In genomic region chr3:106678657-106679390, GRCh38 we compare ENCODE assay signal across 21 cellular contexts.
A peak's percentile ranks its signal among the peaks of the same experiment; 100 is the strongest.
DNase-seq lines count a peak whose midpoint lies in the region; ATAC-seq and TF ChIP-seq lines count a peak whose summit lies in the region.
"Had no signal": no experiment of that assay in that cellular context is flagged by ENCODE, and none has a peak within 500 bp of the region (broad histone marks: within the 10 kb centered on the region; RNA-seq: fewer than 3 reads in every experiment).

No MANE protein-coding gene starts in this region.

- ATAC-seq in HG02840 (IDR thresholded peaks at IDR 0.05; ENCODE audit: low FRiP score, unreplicated experiment) (no peak), HG02610 (IDR thresholded peaks at IDR 0.05; ENCODE audit: unreplicated experiment) (no peak)
- ATAC-seq: CD8-positive, alpha-beta T cell had no signal

- H3K4me3 ChIP-seq in LNCaP clone FGC (ENCODE audit: low read depth, low read length) = peak overlapping the region; percentile 10; the same call in 1 of the 2 replicates
- H3K4me3 ChIP-seq: BLaER1 treated with 17β-estradiol and CSF1 and Interleukin-3, amounts not matched to agents 10 nM and 100 nM had no signal

- H3K27ac ChIP-seq in C4-2B (peak overlapping the region; percentile 70), substantia nigra (ENCODE audit: low read depth, low read length, poor library complexity, severe bottlenecking) (no peak overlapping the region)
- H3K27ac ChIP-seq: BLaER1 treated with 17β-estradiol and CSF1 and Interleukin-3, amounts not matched to agents 10 nM and 100 nM had no signal

- peak; percentile 94 for DNase-seq in LNCaP clone FGC (ENCODE audit: low read depth)
- DNase-seq in NCI-H774 (lab: John Stamatoyannopoulos, UW) = peak; percentile 10
- peak; percentile 55 for DNase-seq in islet precursor cell
- no peak for DNase-seq in substantia nigra (lab: John Stamatoyannopoulos, UW)
- no peak for DNase-seq in iPS-NIHi7 (ENCODE audit: extremely low spot score)
- DNase-seq: ACHN; Calu3; CD8-positive, alpha-beta T cell; EL; GF-D8; KG1; NCI-H1436; NCI-H187 treated with DMSO at 0.1 percent for 48 hours; NCI-H2227 treated with DMSO at 0.1 percent for 48 hours; NCI-H510A; NCI-H82; Right ventricle myocardium superior had no signal

- no peak for TF ChIP-seq CTCF in C4-2B (conservative IDR thresholded peaks at IDR 0.05)
- TF ChIP-seq CTCF in LNCaP clone FGC (IDR thresholded peaks at IDR 0.05; ENCODE audit: control insufficient read depth, extremely low read depth, insufficient read depth) = no peak

Comparison
In these comparisons a context has a peak if more than half of its experiments do, and no peak if none do; other contexts are left out.
1. DNase-seq: peak in LNCaP clone FGC (single experiment), NCI-H774 (single experiment) and islet precursor cell (single experiment); none in substantia nigra (0 of 49) and iPS-NIHi7 (single experiment).